In genomic region chr2:173134703-173135102, GRCh38 we compare ENCODE assay signal across 1 cellular context.
TF ChIP-seq lines count a peak whose summit lies in the region.

No MANE protein-coding gene starts in this region.

TF ChIP-seq in GM12878, 131 proteins besides CTCF, POLR2A, EP300 and RAD21 (continued from another document):
- TF ChIP-seq SREBF1 (IDR thresholded peaks at IDR 0.05; ENCODE audit: low read length) = no peak
